12 cellular contexts compared by ENCODE assay signal in genomic region chr4:76801621-76802545, GRCh38.
DNase-seq lines count a peak whose midpoint lies in the region; ATAC-seq and TF ChIP-seq lines count a peak whose summit lies in the region.
"Had no signal": no experiment of that assay in that cellular context is flagged by ENCODE, and none has a peak within 500 bp of the region (broad histone marks: within the 10 kb centered on the region; RNA-seq: fewer than 3 reads in every experiment).

No MANE protein-coding gene starts in this region.

- no peaks in the 10 kb centered on the region for H3K36me3 Mint-ChIP-seq in brain

- H4K91ac ChIP-seq in neuronal stem cell (ENCODE audit: low read depth, low read length, poor library complexity): no peak overlapping the region

- no peak overlapping the region for H2BK5ac ChIP-seq in neuronal stem cell (ENCODE audit: low read length)

- H3K9me3 Mint-ChIP-seq in brain: peaks cover 6 to 13% (median 9%) of the 10 kb centered on the region in 5 experiments

- no peaks in the 10 kb centered on the region for H3K27me3 ChIP-seq in right cardiac atrium (ENCODE audit: control insufficient read depth, insufficient read depth)
- no peaks in the 10 kb centered on the region for H3K27me3 ChIP-seq in neuronal stem cell (ENCODE audit: control insufficient read depth in 3 of 3, insufficient read depth in 3 of 3, low read depth in 1 of 3, low read length in 3 of 3)
- H3K27me3 ChIP-seq in osteoblast (ENCODE audit: insufficient read depth, low read length): no peaks in the 10 kb centered on the region

- H2AFZ ChIP-seq in neuronal stem cell (ENCODE audit: low read length): peak overlapping the region; percentile 82
- no peak overlapping the region for H2AFZ ChIP-seq in osteoblast (ENCODE audit: low read length)

- H3K9me3 ChIP-seq in right cardiac atrium (ENCODE audit: control insufficient read depth, low read length) (no peaks in the 10 kb centered on the region), neuronal stem cell (replicated peaks in 1 of 2; ENCODE audit: control insufficient read depth in 2 of 2, insufficient read depth in 1 of 2, low read depth in 1 of 2, low read length in 2 of 2) (peaks cover 2 to 3% of the 10 kb centered on the region in 2 donors), osteoblast (ENCODE audit: low read depth, low read length) (no peaks in the 10 kb centered on the region)

- no peak overlapping the region for H4K8ac ChIP-seq in neuronal stem cell (ENCODE audit: low read depth, low read length)

- DNase-seq in AG10803 (ENCODE audit: low read depth) (peak; percentile 53), right cardiac atrium (peak; percentile 60 to 86 (median 83)), neuronal stem cell (ENCODE audit: low spot score) (peak; percentile 24), NCI-H1092 treated with DMSO at 0.1 percent for 48 hours (lab: John Stamatoyannopoulos, UW) (no peak), osteoblast (ENCODE audit: insufficient read length, low spot score, missing footprints) (no peak), NCI-H524 treated with DMSO at 0.1 percent for 48 hours (lab: John Stamatoyannopoulos, UW) (no peak)
- DNase-seq in NK-92 treated with Interleukin-12 subunit alpha and Interleukin-12 subunit beta, amount 100 ng/mL, for 24 hours (lab: John Stamatoyannopoulos, UW): no peak
- DNase-seq: MM.1S, NCI-H82, T-helper 1 cell had no signal

- peak overlapping the region; percentile 15 for H3K27ac ChIP-seq in right cardiac atrium (ENCODE audit: low read length)
- no peak overlapping the region for H3K27ac ChIP-seq in neuronal stem cell (replicated peaks; ENCODE audit: low read length)
- H3K27ac ChIP-seq in osteoblast (ENCODE audit: low read depth, low read length): no peak overlapping the region

- peak overlapping the region; percentile 47 for H2BK15ac ChIP-seq in neuronal stem cell (ENCODE audit: low read length)

- H3K4me3 ChIP-seq in AG10803 (ENCODE audit: low read length): peak overlapping the region; percentile 35
- H3K4me3 ChIP-seq in right cardiac atrium (ENCODE audit: low read length): no peak overlapping the region
- no peak overlapping the region for H3K4me3 ChIP-seq in neuronal stem cell (ENCODE audit: low read length in 2 of 2)
- no peak overlapping the region for H3K4me3 ChIP-seq in osteoblast (ENCODE audit: insufficient read depth, low read length)

- H3K4me1 Mint-ChIP-seq in brain: peaks cover 33% of the 10 kb centered on the region

- H3K27me3 Mint-ChIP-seq in brain: peaks cover 7% of the 10 kb centered on the region

- H2AK5ac ChIP-seq in neuronal stem cell (ENCODE audit: low read depth, low read length): no peak overlapping the region

- no peaks in the 10 kb centered on the region for H3K79me1 ChIP-seq in neuronal stem cell (ENCODE audit: low read depth, low read length)

- H4K20me1 ChIP-seq in osteoblast (ENCODE audit: insufficient read depth, low read length): no peaks in the 10 kb centered on the region

- no peaks in the 10 kb centered on the region for H3K79me2 ChIP-seq in osteoblast (ENCODE audit: insufficient read depth, low read length)

- peak overlapping the region in 4 of 5 experiments; percentile 52 to 91 (median 81) for H3K27ac Mint-ChIP-seq in brain

- H3K4me2 ChIP-seq in neuronal stem cell (ENCODE audit: insufficient read depth, low read length, poor library complexity, severe bottlenecking): peak overlapping the region; percentile 34
- no peak overlapping the region for H3K4me2 ChIP-seq in osteoblast (ENCODE audit: insufficient read depth, low read length)

- ATAC-seq in right cardiac atrium: peak; percentile 88 to 90
- ATAC-seq: HCT116 had no signal

- H2BK12ac ChIP-seq in neuronal stem cell (ENCODE audit: low read length): no peak overlapping the region

- peak; percentile 23; the same call in 1 of the 2 replicates for TF ChIP-seq CTCF in AG10803 (conservative IDR thresholded peaks at IDR 0.05; ENCODE audit: low read length)
- no peak for TF ChIP-seq CTCF in brain (conservative IDR thresholded peaks at IDR 0.05)
- no peak for TF ChIP-seq CTCF in osteoblast (IDR thresholded peaks at IDR 0.05; ENCODE audit: extremely low read depth, low read depth, low read length)

- H3K18ac ChIP-seq in neuronal stem cell (ENCODE audit: low read length): peak overlapping the region; percentile 81

- no peak overlapping the region for H2BK120ac ChIP-seq in neuronal stem cell (ENCODE audit: low read depth, low read length)

- H3K4me1 ChIP-seq in right cardiac atrium (ENCODE audit: control insufficient read depth, insufficient read depth, low read length) (peaks cover 3% of the 10 kb centered on the region), neuronal stem cell (ENCODE audit: control insufficient read depth in 2 of 2, insufficient read depth in 1 of 2, low read depth in 1 of 2, low read length in 2 of 2) (peaks cover 17 to 18% of the 10 kb centered on the region in 2 donors), osteoblast (ENCODE audit: insufficient read depth, low read length) (peaks cover 13% of the 10 kb centered on the region)

- H3K9ac ChIP-seq in neuronal stem cell (ENCODE audit: low read depth, low read length, poor library complexity): no peak overlapping the region

- H3K36me3 ChIP-seq in neuronal stem cell (replicated peaks in 1 of 2; ENCODE audit: control insufficient read depth in 2 of 2, insufficient read depth in 2 of 2, low read length in 2 of 2): no peaks in the 10 kb centered on the region
- H3K36me3 ChIP-seq in osteoblast (ENCODE audit: insufficient read depth, low read length): no peaks in the 10 kb centered on the region

- peak overlapping the region; percentile 5 for H3K23ac ChIP-seq in neuronal stem cell (ENCODE audit: low read depth, low read length, poor library complexity)

- intact Hi-C loops in right cardiac atrium (cut with DNase I): no loop called here

- no peak overlapping the region for H3K14ac ChIP-seq in neuronal stem cell (ENCODE audit: low read length)

- no peak overlapping the region for H3K4ac ChIP-seq in neuronal stem cell (ENCODE audit: low read length)

- H3K4me3 Mint-ChIP-seq in brain: peak overlapping the region in 2 of 5 experiments; percentile 44 to 49

- WGBS in right cardiac atrium: 36% methylated on average over 50 of the region's 50 CpGs
- WGBS in neuronal stem cell (ENCODE audit: extremely low coverage in 2 of 2, insufficient read length in 2 of 2, insufficient replicate concordance in 1 of 2), 2 donors: no CpG with 5 or more reads among the region's 50 CpGs

Comparison
In these comparisons a context has a peak if more than half of its experiments do, and no peak if none do; other contexts are left out.
1. DNase-seq: peak in AG10803 (single experiment), right cardiac atrium (3 of 3) and neuronal stem cell (single experiment); none in NK-92 treated with Interleukin-12 subunit alpha and Interleukin-12 subunit beta, amount 100 ng/mL, for 24 hours (single experiment), NCI-H1092 treated with DMSO at 0.1 percent for 48 hours (single experiment), osteoblast (single experiment) and NCI-H524 treated with DMSO at 0.1 percent for 48 hours (single experiment).